16 cellular contexts compared by ENCODE assay signal in genomic region chr9:100449420-100449819, GRCh38. TPM values are rescaled to one million over a fixed set of nuclear protein-coding genes. Genes with fewer than 3 reads are reported as not detected.
A peak's percentile ranks its signal among the peaks of the same experiment; 100 is the strongest.
DNase-seq lines count a peak whose midpoint lies in the region; ATAC-seq and TF ChIP-seq lines count a peak whose summit lies in the region.
"Had no signal": no experiment of that assay in that cellular context is flagged by ENCODE, and none has a peak within 500 bp of the region (broad histone marks: within the 10 kb centered on the region; RNA-seq: fewer than 3 reads in every experiment).

No MANE protein-coding gene starts in this region.

- H3K27me3 Mint-ChIP-seq in activated CD8-positive, alpha-beta T cell treated with anti-CD3 and anti-CD28 coated beads for 36 hours, result no peaks in the 10 kb centered on the region
- no peaks in the 10 kb centered on the region for H3K27me3 Mint-ChIP-seq in activated CD8-positive, alpha-beta T cell treated with anti-CD3 and anti-CD28 coated beads, Interleukin-2, amount 10 ng/mL, durations not matched to agents 7 days and 5 days (ENCODE audit: low read depth)
- H3K27me3 Mint-ChIP-seq in stimulated activated naive CD8-positive, alpha-beta T cell treated with anti-CD3 and anti-CD28 coated beads, Interleukin-15, amount 100 ng/mL, for 72 hours, result no peaks in the 10 kb centered on the region
- H3K27me3 Mint-ChIP-seq in natural killer cell treated with Interleukin-12 subunit alpha and Interleukin-12 subunit beta and Interleukin-15 and Interleukin-18, amount 100 ng/mL, for 72 hours, result no peaks in the 10 kb centered on the region
- no peaks in the 10 kb centered on the region for H3K27me3 Mint-ChIP-seq in CD4-positive, alpha-beta T cell

- H3K27ac Mint-ChIP-seq in activated CD8-positive, alpha-beta T cell treated with anti-CD3 and anti-CD28 coated beads for 36 hours, result no peak overlapping the region
- H3K27ac Mint-ChIP-seq in activated CD8-positive, alpha-beta T cell treated with anti-CD3 and anti-CD28 coated beads, Interleukin-2, amount 10 ng/mL, durations not matched to agents 7 days and 5 days, result no peak overlapping the region
- peak overlapping the region in 1 of 2 donors; percentile 8 for H3K27ac Mint-ChIP-seq in stimulated activated naive CD8-positive, alpha-beta T cell treated with anti-CD3 and anti-CD28 coated beads, Interleukin-15, amount 100 ng/mL, for 72 hours
- no peak overlapping the region for H3K27ac Mint-ChIP-seq in natural killer cell treated with Interleukin-12 subunit alpha and Interleukin-12 subunit beta and Interleukin-15 and Interleukin-18, amount 100 ng/mL, for 72 hours
- no peak overlapping the region for H3K27ac Mint-ChIP-seq in CD4-positive, alpha-beta T cell

- CTCF ChIA-PET in activated CD8-positive, alpha-beta T cell treated with anti-CD3 and anti-CD28 coated beads for 36 hours (lab: Charles Lee), result interaction anchor here (4.5 kb wide), 1 partner anchor 12 kb away, joined by 23 read pairs; no protein-coding TSS in a partner anchor
- CTCF ChIA-PET in activated CD8-positive, alpha-beta T cell treated with anti-CD3 and anti-CD28 coated beads, Interleukin-2, amount 10 ng/mL, durations not matched to agents 7 days and 5 days (lab: Charles Lee), result interaction anchor here (0.8 to 1.5 kb wide), 2 partner anchors 8 to 12 kb away, joined by 3 to 4 read pairs; no protein-coding TSS in a partner anchor
- CTCF ChIA-PET in CD4-positive, alpha-beta T cell (lab: Charles Lee), result no interaction called here

- no peak for TF ChIP-seq CTCF in activated CD8-positive, alpha-beta T cell treated with anti-CD3 and anti-CD28 coated beads for 36 hours (IDR thresholded peaks at IDR 0.05)
- TF ChIP-seq CTCF in CD4-positive, alpha-beta T cell (IDR thresholded peaks at IDR 0.05), result no peak

- peak; percentile 74 for ATAC-seq in activated CD8-positive, alpha-beta T cell treated with anti-CD3 and anti-CD28 coated beads for 36 hours
- no peak for ATAC-seq in activated CD8-positive, alpha-beta T cell treated with anti-CD3 and anti-CD28 coated beads, Interleukin-2, amount 10 ng/mL, durations not matched to agents 7 days and 5 days
- ATAC-seq in GM21717 (IDR thresholded peaks at IDR 0.05; ENCODE audit: unreplicated experiment) (peak; percentile 76), HG03378 (IDR thresholded peaks at IDR 0.05; ENCODE audit: unreplicated experiment) (peak; percentile 75), GM19324 (IDR thresholded peaks at IDR 0.05; ENCODE audit: low FRiP score, unreplicated experiment) (no peak)
- peak; percentile 89 for ATAC-seq in stimulated activated naive CD8-positive, alpha-beta T cell treated with anti-CD3 and anti-CD28 coated beads, Interleukin-15, amount 100 ng/mL, for 72 hours
- ATAC-seq in natural killer cell treated with Interleukin-12 subunit alpha and Interleukin-12 subunit beta and Interleukin-15 and Interleukin-18, amount 100 ng/mL, for 72 hours, result no peak
- ATAC-seq in CD4-positive, alpha-beta T cell (ENCODE audit: poor library complexity), result no peak
- ATAC-seq: A549 had no signal

- POLR2A ChIA-PET in activated CD8-positive, alpha-beta T cell treated with anti-CD3 and anti-CD28 coated beads for 36 hours (lab: Charles Lee), result no interaction called here
- POLR2A ChIA-PET in activated CD8-positive, alpha-beta T cell treated with anti-CD3 and anti-CD28 coated beads, Interleukin-2, amount 10 ng/mL, durations not matched to agents 7 days and 5 days (lab: Charles Lee), result no interaction called here
- POLR2A ChIA-PET in CD4-positive, alpha-beta T cell (lab: Charles Lee), result no interaction called here

- H3K27ac ChIP-seq in CD4-positive, alpha-beta T cell (ENCODE audit: low read depth, low read length), result no peak overlapping the region
- H3K27ac ChIP-seq: A549, thoracic aorta had no signal

- intact Hi-C loops in activated CD8-positive, alpha-beta T cell treated with anti-CD3 and anti-CD28 coated beads for 36 hours (cut with micrococcal nuclease), result no loop called here
- intact Hi-C loops in CD4-positive, alpha-beta T cell (cut with DNase I, micrococcal nuclease), result no loop called here

- H3K9me3 Mint-ChIP-seq in activated CD8-positive, alpha-beta T cell treated with anti-CD3 and anti-CD28 coated beads for 36 hours, result peaks cover 3% of the 10 kb centered on the region
- no peaks in the 10 kb centered on the region for H3K9me3 Mint-ChIP-seq in activated CD8-positive, alpha-beta T cell treated with anti-CD3 and anti-CD28 coated beads, Interleukin-2, amount 10 ng/mL, durations not matched to agents 7 days and 5 days (ENCODE audit: insufficient read depth)
- H3K9me3 Mint-ChIP-seq in stimulated activated naive CD8-positive, alpha-beta T cell treated with anti-CD3 and anti-CD28 coated beads, Interleukin-15, amount 100 ng/mL, for 72 hours, result no peaks in the 10 kb centered on the region
- H3K9me3 Mint-ChIP-seq in natural killer cell treated with Interleukin-12 subunit alpha and Interleukin-12 subunit beta and Interleukin-15 and Interleukin-18, amount 100 ng/mL, for 72 hours, result no peaks in the 10 kb centered on the region
- peaks cover 3% of the 10 kb centered on the region for H3K9me3 Mint-ChIP-seq in CD4-positive, alpha-beta T cell

- peaks cover 8% of the 10 kb centered on the region for H3K4me1 Mint-ChIP-seq in activated CD8-positive, alpha-beta T cell treated with anti-CD3 and anti-CD28 coated beads for 36 hours (ENCODE audit: low read depth)
- peaks cover 5% of the 10 kb centered on the region for H3K4me1 Mint-ChIP-seq in activated CD8-positive, alpha-beta T cell treated with anti-CD3 and anti-CD28 coated beads, Interleukin-2, amount 10 ng/mL, durations not matched to agents 7 days and 5 days (ENCODE audit: low read depth)
- peaks cover 10% of the 10 kb centered on the region for H3K4me1 Mint-ChIP-seq in stimulated activated naive CD8-positive, alpha-beta T cell treated with anti-CD3 and anti-CD28 coated beads, Interleukin-15, amount 100 ng/mL, for 72 hours
- H3K4me1 Mint-ChIP-seq in natural killer cell treated with Interleukin-12 subunit alpha and Interleukin-12 subunit beta and Interleukin-15 and Interleukin-18, amount 100 ng/mL, for 72 hours (ENCODE audit: low read depth in 2 of 2), result peaks cover 6 to 16% of the 10 kb centered on the region in 2 donors
- no peaks in the 10 kb centered on the region for H3K4me1 Mint-ChIP-seq in CD4-positive, alpha-beta T cell (ENCODE audit: low read depth)

- no peaks in the 10 kb centered on the region for H3K9me3 ChIP-seq in CD4-positive, alpha-beta T cell (ENCODE audit: control insufficient read depth, low read length)
- H3K9me3 ChIP-seq: thoracic aorta had no signal

- H3K36me3 Mint-ChIP-seq in activated CD8-positive, alpha-beta T cell treated with anti-CD3 and anti-CD28 coated beads for 36 hours (ENCODE audit: low read depth), result peaks cover 25% of the 10 kb centered on the region
- peaks cover 18% of the 10 kb centered on the region for H3K36me3 Mint-ChIP-seq in activated CD8-positive, alpha-beta T cell treated with anti-CD3 and anti-CD28 coated beads, Interleukin-2, amount 10 ng/mL, durations not matched to agents 7 days and 5 days (ENCODE audit: low read depth)
- peaks cover 4% of the 10 kb centered on the region for H3K36me3 Mint-ChIP-seq in natural killer cell treated with Interleukin-12 subunit alpha and Interleukin-12 subunit beta and Interleukin-15 and Interleukin-18, amount 100 ng/mL, for 72 hours
- H3K36me3 Mint-ChIP-seq in CD4-positive, alpha-beta T cell (ENCODE audit: low read depth), result peaks cover 64% of the 10 kb centered on the region

- DNase-seq in activated CD8-positive, alpha-beta T cell treated with anti-CD3 and anti-CD28 coated beads for 36 hours, result no peak
- no peak for DNase-seq in activated CD8-positive, alpha-beta T cell treated with anti-CD3 and anti-CD28 coated beads, Interleukin-2, amount 10 ng/mL, durations not matched to agents 7 days and 5 days
- no peak for DNase-seq in stimulated activated naive CD8-positive, alpha-beta T cell treated with anti-CD3 and anti-CD28 coated beads, Interleukin-15, amount 100 ng/mL, for 72 hours
- DNase-seq in natural killer cell treated with Interleukin-12 subunit alpha and Interleukin-12 subunit beta and Interleukin-15 and Interleukin-18, amount 100 ng/mL, for 72 hours (ENCODE audit: low spot score), result no peak
- DNase-seq in CD4-positive, alpha-beta T cell, result no peak
- DNase-seq: erythroblast, HCEC 1CT, Kasumi-1, NCI-H187, NCI-H774, posterior cingulate gyrus had no signal

- H3K4me3 Mint-ChIP-seq in activated CD8-positive, alpha-beta T cell treated with anti-CD3 and anti-CD28 coated beads for 36 hours, result no peak overlapping the region
- H3K4me3 Mint-ChIP-seq in activated CD8-positive, alpha-beta T cell treated with anti-CD3 and anti-CD28 coated beads, Interleukin-2, amount 10 ng/mL, durations not matched to agents 7 days and 5 days, result no peak overlapping the region
- H3K4me3 Mint-ChIP-seq in stimulated activated naive CD8-positive, alpha-beta T cell treated with anti-CD3 and anti-CD28 coated beads, Interleukin-15, amount 100 ng/mL, for 72 hours, result no peak overlapping the region
- H3K4me3 Mint-ChIP-seq in natural killer cell treated with Interleukin-12 subunit alpha and Interleukin-12 subunit beta and Interleukin-15 and Interleukin-18, amount 100 ng/mL, for 72 hours, result no peak overlapping the region
- no peak overlapping the region for H3K4me3 Mint-ChIP-seq in CD4-positive, alpha-beta T cell

- no peaks in the 10 kb centered on the region for H3K27me3 ChIP-seq in CD4-positive, alpha-beta T cell (ENCODE audit: control insufficient read depth, insufficient read depth, low read length)

RNA-seq across cellular contexts. Expression of gene MSANTD3, which starts 22.5 kb away (rescaled TPM):
- 10 to 100 TPM; 13.3 to 14.6 TPM for total RNA-seq in activated CD8-positive, alpha-beta T cell treated with anti-CD3 and anti-CD28 coated beads for 36 hours
- 10 to 100 TPM; 14.8 to 15.9 TPM for total RNA-seq in activated CD8-positive, alpha-beta T cell treated with anti-CD3 and anti-CD28 coated beads, Interleukin-2, amount 10 ng/mL, durations not matched to agents 7 days and 5 days
- 10 to 100 TPM in 1 of 2 donors, 1 to 10 TPM in 1; 9.2 to 17.5 TPM for total RNA-seq in natural killer cell treated with Interleukin-12 subunit alpha and Interleukin-12 subunit beta and Interleukin-15 and Interleukin-18, amount 100 ng/mL, for 72 hours
- 1 to 10 TPM; 8.8 to 9.6 TPM for total RNA-seq in CD4-positive, alpha-beta T cell

RNA-seq across cellular contexts. Expression of gene TMEFF1, which starts 23.5 kb away (rescaled TPM):
- under 1 TPM; 0.68 to 0.78 TPM for total RNA-seq in activated CD8-positive, alpha-beta T cell treated with anti-CD3 and anti-CD28 coated beads for 36 hours
- total RNA-seq in activated CD8-positive, alpha-beta T cell treated with anti-CD3 and anti-CD28 coated beads, Interleukin-2, amount 10 ng/mL, durations not matched to agents 7 days and 5 days, result not detected
- under 1 TPM in 1 of 2 donors, not detected in 1; 0.33 TPM for total RNA-seq in natural killer cell treated with Interleukin-12 subunit alpha and Interleukin-12 subunit beta and Interleukin-15 and Interleukin-18, amount 100 ng/mL, for 72 hours
- not detected for total RNA-seq in CD4-positive, alpha-beta T cell
- total RNA-seq: thoracic aorta had no signal

Comparison
In these comparisons a context has a peak if more than half of its experiments do, and no peak if none do; other contexts are left out.
1. ATAC-seq: peak in activated CD8-positive, alpha-beta T cell treated with anti-CD3 and anti-CD28 coated beads for 36 hours (single experiment), GM21717 (single experiment), HG03378 (single experiment) and stimulated activated naive CD8-positive, alpha-beta T cell treated with anti-CD3 and anti-CD28 coated beads, Interleukin-15, amount 100 ng/mL, for 72 hours (single experiment); none in activated CD8-positive, alpha-beta T cell treated with anti-CD3 and anti-CD28 coated beads, Interleukin-2, amount 10 ng/mL, durations not matched to agents 7 days and 5 days (single experiment), GM19324 (single experiment), natural killer cell treated with Interleukin-12 subunit alpha and Interleukin-12 subunit beta and Interleukin-15 and Interleukin-18, amount 100 ng/mL, for 72 hours (0 of 2) and CD4-positive, alpha-beta T cell (single experiment).